1 cellular context compared by ENCODE assay signal in genomic region chr19:17069249-17069648, GRCh38.
A peak's percentile ranks its signal among the peaks of the same experiment; 100 is the strongest.
TF ChIP-seq lines count a peak whose summit lies in the region.

No MANE protein-coding gene starts in this region.

TF ChIP-seq in K562, 482 proteins besides CTCF, POLR2A, EP300 and RAD21:
- TF ChIP-seq HINFP (tag; conservative IDR thresholded peaks at IDR 0.05; ENCODE audit: low read depth): no peak
- TF ChIP-seq ATF3 (IDR thresholded peaks at IDR 0.05): no peak
- no peak for TF ChIP-seq ATF3 (CRISPR knock-in tag; conservative IDR thresholded peaks at IDR 0.05)
- TF ChIP-seq PKNOX1 (IDR thresholded peaks at IDR 0.05): no peak
- peak; percentile 83 for TF ChIP-seq ZKSCAN8 (CRISPR knock-in tag; IDR thresholded peaks at IDR 0.05)
- TF ChIP-seq CEBPB (tag; IDR thresholded peaks at IDR 0.05): no peak
- TF ChIP-seq COPS2 (conservative IDR thresholded peaks at IDR 0.05): no peak
- no peak for TF ChIP-seq ZFP91 (CRISPR knock-in tag; IDR thresholded peaks at IDR 0.05)
- no peak for TF ChIP-seq CEBPG (CRISPR knock-in tag; IDR thresholded peaks at IDR 0.05)
- TF ChIP-seq CEBPG (tag; conservative IDR thresholded peaks at IDR 0.05 in 1 of 2, IDR thresholded peaks at IDR 0.05 in 1 of 2): no peak
